ENCODE assay signal across 4 cellular contexts in genomic region chrX:48125286-48125685, GRCh38. TPM values are rescaled to one million over a fixed set of nuclear protein-coding genes. Genes with fewer than 3 reads are reported as not detected.
"Had no signal": no experiment of that assay in that cellular context is flagged by ENCODE, and none has a peak within 500 bp of the region (broad histone marks: within the 10 kb centered on the region; RNA-seq: fewer than 3 reads in every experiment).

No MANE protein-coding gene starts in this region.

RNA-seq across cellular contexts. Expression of gene SPACA5B, which starts 5.1 kb away (rescaled TPM):
- total RNA-seq: HT-29, Right ventricle myocardium superior, SJSA1, T-cell had no signal
